ENCODE assay signal across 9 cellular contexts in the genomic region with DNA sequence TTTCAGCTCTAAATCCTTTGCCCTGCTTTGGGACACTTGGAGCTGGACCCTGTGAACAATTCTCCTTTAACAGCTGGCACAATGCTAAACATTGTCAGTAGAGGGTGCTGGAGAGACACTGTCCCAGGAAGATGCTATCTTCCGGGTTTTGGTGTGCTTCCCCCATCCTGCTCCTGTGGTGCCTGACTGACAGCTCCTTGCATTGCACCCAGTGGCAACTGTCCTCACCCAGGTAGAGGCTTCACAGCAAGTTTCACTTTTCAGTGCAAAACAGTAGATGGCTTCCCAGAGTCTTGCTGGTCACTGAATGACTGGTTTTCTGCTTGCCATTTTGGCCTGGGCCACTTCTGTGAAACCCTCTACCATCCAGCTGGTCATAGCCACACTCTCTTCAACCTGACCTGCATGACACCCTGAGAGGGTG.
DNase-seq lines count a peak whose midpoint lies in the region; ATAC-seq and TF ChIP-seq lines count a peak whose summit lies in the region.
"Had no signal": no experiment of that assay in that cellular context is flagged by ENCODE, and none has a peak within 500 bp of the region (broad histone marks: within the 10 kb centered on the region; RNA-seq: fewer than 3 reads in every experiment).

No MANE protein-coding gene starts in this region.

- peak overlapping the region; percentile 99 for H2AFZ ChIP-seq in OCI-LY7 (ENCODE audit: low read length)

- H3K79me2 ChIP-seq in OCI-LY7 (ENCODE audit: insufficient read depth, low read depth, low read length) = no peaks in the 10 kb centered on the region

- no TSS peak for BruUV-seq in OCI-LY7 (replicated peaks; lab: Mats Ljungman, UMichigan)

- intact Hi-C loops in OCI-LY7 (cut with micrococcal nuclease; ENCODE audit: unreplicated experiment) = loop anchor here (1.0 to 10.0 kb wide), 5 partner anchors 163 to 852 kb away; no protein-coding TSS in a partner anchor

- peak; percentile 100 for ATAC-seq in GM21360 (IDR thresholded peaks at IDR 0.05; ENCODE audit: unreplicated experiment)
- ATAC-seq in HG03378 (IDR thresholded peaks at IDR 0.05; ENCODE audit: unreplicated experiment) = peak; percentile 99

- CTCF ChIA-PET in OCI-LY7 (lab: Charles Lee; ENCODE audit: unreplicated experiment) = no interaction called here

- no peaks in the 10 kb centered on the region for H4K20me1 ChIP-seq in OCI-LY7 (ENCODE audit: insufficient read depth, low read length)
- H4K20me1 ChIP-seq: BLaER1 treated with 17β-estradiol and CSF1 and Interleukin-3, amounts not matched to agents 10 nM and 100 nM had no signal

- H3K4me3 ChIP-seq in OCI-LY7 (ENCODE audit: low read depth, low read length, poor library complexity, severe bottlenecking) = no peak overlapping the region
- H3K4me3 ChIP-seq: BLaER1 treated with 17β-estradiol and CSF1 and Interleukin-3, amounts not matched to agents 10 nM and 100 nM had no signal

- POLR2A ChIA-PET in OCI-LY7 (lab: Charles Lee) = interaction anchor here (0.5 to 1.7 kb wide), 6 partner anchors 16 to 789 kb away, joined by 3 to 5 read pairs (median 4); no protein-coding TSS in a partner anchor

- peak; percentile 89 for TF ChIP-seq CTCF in OCI-LY7 (conservative IDR thresholded peaks at IDR 0.05; ENCODE audit: low read length)

- no peak overlapping the region for H3K4me2 ChIP-seq in OCI-LY7 (ENCODE audit: low read length)
- H3K4me2 ChIP-seq: BLaER1 treated with 17β-estradiol and CSF1 and Interleukin-3, amounts not matched to agents 10 nM and 100 nM had no signal

- H3K4me1 ChIP-seq in OCI-LY7 (ENCODE audit: insufficient read depth, low read length, poor library complexity, severe bottlenecking) = peaks cover 6% of the 10 kb centered on the region
- H3K4me1 ChIP-seq: BLaER1 treated with 17β-estradiol and CSF1 and Interleukin-3, amounts not matched to agents 10 nM and 100 nM had no signal

- H3K27ac ChIP-seq in OCI-LY7 (ENCODE audit: low read depth, low read length, poor library complexity, severe bottlenecking) = no peak overlapping the region
- H3K27ac ChIP-seq in epithelial cell of prostate = no peak overlapping the region
- H3K27ac ChIP-seq: BLaER1 treated with 17β-estradiol and CSF1 and Interleukin-3, amounts not matched to agents 10 nM and 100 nM had no signal

- no peaks in the 10 kb centered on the region for H3K9me3 ChIP-seq in OCI-LY7 (ENCODE audit: low read length)

- DNase-seq in NCI-H524 (lab: John Stamatoyannopoulos, UW) = peak; percentile 35 to 69
- no peak for DNase-seq in NCI-H524 treated with DMSO at 0.1 percent for 48 hours (lab: John Stamatoyannopoulos, UW)
- DNase-seq in OCI-LY7 (ENCODE audit: low spot score) = peak; percentile 83
- DNase-seq in epithelial cell of prostate (ENCODE audit: low read depth, low spot score) = peak; percentile 2
- DNase-seq in retina = peak; percentile 68
- no peak for DNase-seq in DMS79 (lab: John Stamatoyannopoulos, UW)

- no peaks in the 10 kb centered on the region for H3K9me2 ChIP-seq in OCI-LY7 (ENCODE audit: insufficient read depth, low read length)

- H3K36me3 ChIP-seq in OCI-LY7 (ENCODE audit: insufficient read depth, low read length) = no peaks in the 10 kb centered on the region
- H3K36me3 ChIP-seq: BLaER1 treated with 17β-estradiol and CSF1 and Interleukin-3, amounts not matched to agents 10 nM and 100 nM had no signal

Comparison
In these comparisons a context has a peak if more than half of its experiments do, and no peak if none do; other contexts are left out.
1. DNase-seq: peak in NCI-H524 (2 of 2), OCI-LY7 (single experiment), epithelial cell of prostate (single experiment) and retina (single experiment); none in NCI-H524 treated with DMSO at 0.1 percent for 48 hours (single experiment) and DMS79 (single experiment).